Comparison of ENCODE assay signal across 20 cellular contexts in genomic region chr1:27021347-27022031, GRCh38. TPM values are rescaled to one million over a fixed set of nuclear protein-coding genes. Genes with fewer than 3 reads are reported as not detected.
DNase-seq lines count a peak whose midpoint lies in the region; ATAC-seq and TF ChIP-seq lines count a peak whose summit lies in the region.
"Had no signal": no experiment of that assay in that cellular context is flagged by ENCODE, and none has a peak within 500 bp of the region (broad histone marks: within the 10 kb centered on the region; RNA-seq: fewer than 3 reads in every experiment).

No MANE protein-coding gene starts in this region.

- no peak overlapping the region for H3K23ac ChIP-seq in neuronal stem cell (ENCODE audit: low read depth, low read length, poor library complexity)

- peak overlapping the region; percentile 73 for H2AFZ ChIP-seq in neuronal stem cell (ENCODE audit: low read length)

- TF ChIP-seq CTCF in fibroblast of the aortic adventitia (IDR thresholded peaks at IDR 0.05; ENCODE audit: insufficient read depth, low read length), result no peak
- no peak for TF ChIP-seq CTCF in gastroesophageal sphincter (IDR thresholded peaks at IDR 0.05)

- no peak overlapping the region for H2BK120ac ChIP-seq in neuronal stem cell (ENCODE audit: low read depth, low read length)

- H3K18ac ChIP-seq in neuronal stem cell (ENCODE audit: low read length), result peak overlapping the region; percentile 48

- WGBS in neuronal stem cell (ENCODE audit: extremely low coverage in 2 of 2, insufficient read length in 2 of 2, insufficient replicate concordance in 1 of 2), 2 donors, result no CpG with 5 or more reads among the region's 9 CpGs
- WGBS in gastroesophageal sphincter (ENCODE audit: low coverage in 1 of 2), 2 donors, result 49 to 76% methylated on average over 7 to 9 of the region's 9 CpGs

- H2BK5ac ChIP-seq in neuronal stem cell (ENCODE audit: low read length), result no peak overlapping the region

- H3K4me1 ChIP-seq in neuronal stem cell (ENCODE audit: control insufficient read depth in 2 of 2, insufficient read depth in 1 of 2, low read depth in 1 of 2, low read length in 2 of 2), result peaks cover 7 to 12% of the 10 kb centered on the region in 2 donors
- H3K4me1 ChIP-seq in gastroesophageal sphincter, result peaks cover 0 to 1% (median 0%) of the 10 kb centered on the region in 3 donors
- H3K4me1 ChIP-seq: SJCRH30 had no signal

- H3K9ac ChIP-seq in neuronal stem cell (ENCODE audit: low read depth, low read length, poor library complexity), result no peak overlapping the region

- no peak overlapping the region for H4K91ac ChIP-seq in neuronal stem cell (ENCODE audit: low read depth, low read length, poor library complexity)

- H2BK15ac ChIP-seq in neuronal stem cell (ENCODE audit: low read length), result peak overlapping the region; percentile 94

- H3K4me2 ChIP-seq in neuronal stem cell (ENCODE audit: insufficient read depth, low read length, poor library complexity, severe bottlenecking), result no peak overlapping the region

- no peak for ATAC-seq in GM18520 (IDR thresholded peaks at IDR 0.05; ENCODE audit: unreplicated experiment)
- no peak for ATAC-seq in gastroesophageal sphincter
- ATAC-seq: activated CD4-positive, CD25-positive, alpha-beta regulatory T cell treated with anti-CD3 and anti-CD28 coated beads, Interleukin-2, amount 50 U/mL, for 24 hours; esophagus mucosa; heart left ventricle; natural killer cell treated with Interleukin-12 subunit alpha and Interleukin-12 subunit beta and Interleukin-15 and Interleukin-18, amount 100 ng/mL, for 72 hours had no signal

- TF ChIP-seq EP300 in gastroesophageal sphincter (IDR thresholded peaks at IDR 0.05), result no peak

- no peak overlapping the region for H3K4me3 ChIP-seq in fibroblast of the aortic adventitia (ENCODE audit: low read depth, low read length)
- H3K4me3 ChIP-seq in neuronal stem cell (ENCODE audit: low read length in 2 of 2), result no peak overlapping the region
- H3K4me3 ChIP-seq in gastroesophageal sphincter, result no peak overlapping the region
- H3K4me3 ChIP-seq: dorsolateral prefrontal cortex, heart left ventricle, SJCRH30, suprapubic skin had no signal

- peak overlapping the region; percentile 10 for H2BK12ac ChIP-seq in neuronal stem cell (ENCODE audit: low read length)

- H3K27ac ChIP-seq in neuronal stem cell (replicated peaks; ENCODE audit: low read length) (no peak overlapping the region), gastroesophageal sphincter (no peak overlapping the region)
- H3K27ac ChIP-seq: dorsolateral prefrontal cortex, heart left ventricle, SJCRH30, suprapubic skin had no signal

- peak in 2 of 3 experiments; percentile 69 to 83 for DNase-seq in NCI-H1417 (lab: John Stamatoyannopoulos, UW)
- peak; percentile 59 for DNase-seq in OCI-M1 (lab: John Stamatoyannopoulos, UW)
- peak; percentile 40 for DNase-seq in fibroblast of the aortic adventitia (ENCODE audit: low read depth)
- no peak for DNase-seq in neuronal stem cell (ENCODE audit: low spot score)
- DNase-seq in NCI-H1436 treated with DMSO at 0.1 percent for 48 hours (lab: John Stamatoyannopoulos, UW), result no peak
- DNase-seq: AML-193, dorsolateral prefrontal cortex, heart left ventricle, NCI-H1930, NCI-H510A, SJCRH30 had no signal

- H3K36me3 ChIP-seq in neuronal stem cell (replicated peaks in 1 of 2; ENCODE audit: control insufficient read depth in 2 of 2, insufficient read depth in 2 of 2, low read length in 2 of 2), result no peaks in the 10 kb centered on the region
- no peaks in the 10 kb centered on the region for H3K36me3 ChIP-seq in gastroesophageal sphincter
- H3K36me3 ChIP-seq: heart left ventricle, SJCRH30, suprapubic skin had no signal

- H3K27me3 ChIP-seq in neuronal stem cell (ENCODE audit: control insufficient read depth in 3 of 3, insufficient read depth in 3 of 3, low read depth in 1 of 3, low read length in 3 of 3), result no peaks in the 10 kb centered on the region
- H3K27me3 ChIP-seq in gastroesophageal sphincter, result no peaks in the 10 kb centered on the region
- H3K27me3 ChIP-seq: dorsolateral prefrontal cortex, heart left ventricle, suprapubic skin had no signal

- no peaks in the 10 kb centered on the region for H3K79me1 ChIP-seq in neuronal stem cell (ENCODE audit: low read depth, low read length)

- no peak overlapping the region for H3K14ac ChIP-seq in neuronal stem cell (ENCODE audit: low read length)

- H3K9me3 ChIP-seq in neuronal stem cell (replicated peaks in 1 of 2; ENCODE audit: control insufficient read depth in 2 of 2, insufficient read depth in 1 of 2, low read depth in 1 of 2, low read length in 2 of 2) (no peaks in the 10 kb centered on the region), gastroesophageal sphincter (no peaks in the 10 kb centered on the region)
- H3K9me3 ChIP-seq: heart left ventricle, SJCRH30, suprapubic skin had no signal

- TF ChIP-seq POLR2A in gastroesophageal sphincter (IDR thresholded peaks at IDR 0.05), result no peak

- no peak overlapping the region for H4K8ac ChIP-seq in neuronal stem cell (ENCODE audit: low read depth, low read length)

- no peak overlapping the region for H2AK5ac ChIP-seq in neuronal stem cell (ENCODE audit: low read depth, low read length)

- no peak overlapping the region for H3K4ac ChIP-seq in neuronal stem cell (ENCODE audit: low read length)

RNA-seq across cellular contexts. Expression of gene TENT5B, which starts 8.8 kb away (rescaled TPM):
- total RNA-seq in fibroblast of the aortic adventitia (ENCODE audit: low replicate concordance) (1.9 and 6.8 TPM in 2 replicates), gastroesophageal sphincter (100 to 1,000 TPM in 3 of 4 donors, 10 to 100 TPM in 1; 89.9 to 284 (median 166) TPM)
- polyA plus RNA-seq in neuronal stem cell (2013, experiment 1 of 2), result 6.3 TPM
- polyA plus RNA-seq in neuronal stem cell (2013, experiment 2 of 2), result 6.2 TPM
- total RNA-seq: activated CD8-positive, alpha-beta memory T cell treated with anti-CD3 and anti-CD28 coated beads for 36 hours; activated T-helper 1 cell treated with anti-CD3 and anti-CD28 coated beads, Interleukin-12 subunit alpha, Interleukin-12 subunit beta, Interleukin-2, Interleukin-4 antibody, amounts not matched to agents 30 ng/mL and 10 ng/mL and 1 ng/mL, durations not matched to agents 14 hours and 24 hours and 36 hours; natural killer cell treated with Interleukin-12 subunit alpha and Interleukin-12 subunit beta and Interleukin-15 and Interleukin-18, amount 100 ng/mL, for 72 hours; T-helper 2 cell treated with Interferon-gamma antibody and Interleukin-4, amounts not matched to agents 100 ng/mL and 5 ng/mL, for 36 hours had no signal

RNA-seq across cellular contexts. Expression of gene TRNP1, which starts 28.0 kb away (rescaled TPM):
- 11.6 and 19.1 TPM in 2 replicates for total RNA-seq in fibroblast of the aortic adventitia (ENCODE audit: low replicate concordance)
- 1.3 TPM for polyA plus RNA-seq in neuronal stem cell (2013, experiment 1 of 2)
- polyA plus RNA-seq in neuronal stem cell (2013, experiment 2 of 2), result 1.3 TPM
- total RNA-seq in gastroesophageal sphincter, result 10 to 100 TPM; 15.9 to 48.4 (median 38.8) TPM

Comparison
In these comparisons a context has a peak if more than half of its experiments do, and no peak if none do; other contexts are left out.
1. DNase-seq: peak in NCI-H1417 (2 of 3), OCI-M1 (single experiment) and fibroblast of the aortic adventitia (single experiment); none in neuronal stem cell (single experiment) and NCI-H1436 treated with DMSO at 0.1 percent for 48 hours (single experiment).
2. RNA of gene TENT5B, which starts 8.8 kb away (total RNA-seq): 89.9 to 284 TPM in gastroesophageal sphincter; 1.9 to 6.8 TPM in fibroblast of the aortic adventitia; every median in the first group is over 10 times any median in the second.